8 cellular contexts compared by ENCODE assay signal in genomic region chr5:1601565-1601964, GRCh38.
DNase-seq lines count a peak whose midpoint lies in the region; TF ChIP-seq lines count a peak whose summit lies in the region.
"Not testable (repeated sequence)": the region's sequence is repeated elsewhere in the genome, so short reads cannot be mapped to it uniquely, and the experiment has no call there.

No MANE protein-coding gene starts in this region.

- peak; percentile 67 for DNase-seq in DMS 273 (lab: John Stamatoyannopoulos, UW; ENCODE audit: unreplicated experiment)
- DNase-seq in HPDE6-E6E7 (ENCODE audit: extremely low spot score): peak; percentile 60
- DNase-seq in NCI-H1417 (lab: John Stamatoyannopoulos, UW): peak; percentile 10 to 88 (median 42)
- peak; percentile 84 for DNase-seq in NCI-H345 treated with DMSO at 0.1 percent for 48 hours (lab: John Stamatoyannopoulos, UW; ENCODE audit: unreplicated experiment)
- peak; percentile 61 for DNase-seq in RPMI8226
- peak; percentile 62 for DNase-seq in MCF 10A (ENCODE audit: unreplicated experiment)
- peak; percentile 76 for DNase-seq in iPS-NIHi11 (ENCODE audit: low spot score)
- peak; percentile 10 for DNase-seq in stimulated activated CD4-positive, alpha-beta T cell treated with anti-CD3 and anti-CD28 coated beads, Interleukin-15, amount 100 ng/mL, for 24 hours

- POLR2A ChIA-PET in MCF 10A (lab: Yijun Ruan, JAX): not testable (repeated sequence)

- intact Hi-C loops in MCF 10A (cut with micrococcal nuclease): loop anchor here (5.0 to 10.0 kb wide), 2 partner anchors 79 to 117 kb away; partner anchors contain the start of gene LPCAT1

- not testable (repeated sequence) for H3K4me3 Mint-ChIP-seq in MCF 10A (ENCODE audit: unreplicated experiment)

- H3K9me3 Mint-ChIP-seq in MCF 10A (ENCODE audit: unreplicated experiment): not testable (repeated sequence)

- CTCF ChIA-PET in MCF 10A (lab: Yijun Ruan, JAX): not testable (repeated sequence)

- H3K36me3 Mint-ChIP-seq in MCF 10A (ENCODE audit: insufficient read depth, unreplicated experiment): not testable (repeated sequence)

- H3K4me1 Mint-ChIP-seq in MCF 10A (ENCODE audit: insufficient read depth, unreplicated experiment): not testable (repeated sequence)

- peaks cover 69% of the 10 kb centered on the region for H3K27me3 Mint-ChIP-seq in MCF 10A (ENCODE audit: insufficient read depth, unreplicated experiment)

- H3K27ac Mint-ChIP-seq in MCF 10A (ENCODE audit: low read depth, unreplicated experiment): not testable (repeated sequence)

- BruUV-seq in MCF 10A (replicated peaks; lab: Mats Ljungman, UMichigan): not testable (repeated sequence)

- not testable (repeated sequence) for TF ChIP-seq CTCF in MCF 10A (IDR thresholded peaks at IDR 0.05; ENCODE audit: unreplicated experiment)

Comparison
In these comparisons a context has a peak if more than half of its experiments do, and no peak if none do; other contexts are left out.
1. Peak in every context shown above with its lines: DNase-seq.
2. DNase-seq: peak in every context shown above with its lines; median percentile 84 in NCI-H345 treated with DMSO at 0.1 percent for 48 hours; 76 in iPS-NIHi11; 67 in DMS 273; 62 in MCF 10A; 61 in RPMI8226; 60 in HPDE6-E6E7; 42 in NCI-H1417; 10 in stimulated activated CD4-positive, alpha-beta T cell treated with anti-CD3 and anti-CD28 coated beads, Interleukin-15, amount 100 ng/mL, for 24 hours.